Comparison of ENCODE assay signal across 28 cellular contexts in genomic region chrX:10370976-10371375, GRCh38.
"Had no signal": no experiment of that assay in that cellular context is flagged by ENCODE, and none has a peak within 500 bp of the region (broad histone marks: within the 10 kb centered on the region; RNA-seq: fewer than 3 reads in every experiment).

No MANE protein-coding gene starts in this region.

- DNase-seq: activated CD4-positive, alpha-beta memory T cell treated with anti-CD3 and anti-CD28 coated beads for 36 hours; activated CD4-positive, alpha-beta T cell treated with anti-CD3 and anti-CD28 coated beads for 36 hours; activated CD4-positive, CD25-positive, alpha-beta regulatory T cell; activated CD4-positive, CD25-positive, alpha-beta regulatory T cell treated with anti-CD3 and anti-CD28 coated beads, Interleukin-2, amount 50 U/mL, for 72 hours; activated CD8-positive, alpha-beta memory T cell treated with anti-CD3 and anti-CD28 coated beads, Interleukin-2, amount 10 ng/mL, durations not matched to agents 7 days and 5 days; activated CD8-positive, alpha-beta memory T cell treated with anti-CD3 and anti-CD28 coated beads, Interleukin-2, amount 50 U/mL, for 4 hours; activated CD8-positive, alpha-beta T cell treated with anti-CD3 and anti-CD28 coated beads, Interleukin-2, amount 10 ng/mL, durations not matched to agents 7 days and 5 days; activated effector memory CD4-positive, alpha-beta T cell treated with anti-CD3 and anti-CD28 coated beads, Interleukin-2, amount 50 U/mL, for 16 hours; activated naive CD4-positive, alpha-beta T cell treated with anti-CD3 and anti-CD28 coated beads for 36 hours; activated naive CD8-positive, alpha-beta T cell treated with anti-CD3 and anti-CD28 coated beads for 36 hours; activated naive CD8-positive, alpha-beta T cell treated with anti-CD3 and anti-CD28 coated beads, Interleukin-2, amount 50 U/mL, for 24 hours; activated T-cell treated with anti-CD3 and anti-CD28 coated beads, Interleukin-2, amount 50 U/mL, for 1 hour; activated T-cell treated with anti-CD3 and anti-CD28 coated beads, Interleukin-2, amount 50 U/mL, for 48 hours; adrenal gland; amygdala; aorta; caudate nucleus; cerebellar nuclear complex; colonic mucosa; effector CD8-positive, alpha-beta T cell; erythroblast; esophagus squamous epithelium; head of caudate nucleus; T-helper 1 cell; T-helper 17 cell had no signal

- H3K27me3 ChIP-seq: adrenal gland, colonic mucosa, esophagus squamous epithelium had no signal

- H3K4me1 ChIP-seq: adrenal gland, colonic mucosa, esophagus squamous epithelium had no signal

- H3K27ac ChIP-seq: adrenal gland, colonic mucosa, esophagus squamous epithelium had no signal

- FAIRE-seq: endometrium, endothelial cell of umbilical vein, frontal cortex had no signal

- ATAC-seq: activated CD4-positive, alpha-beta T cell treated with anti-CD3 and anti-CD28 coated beads for 36 hours; activated CD8-positive, alpha-beta memory T cell treated with anti-CD3 and anti-CD28 coated beads, Interleukin-2, amount 10 ng/mL, durations not matched to agents 7 days and 5 days; activated CD8-positive, alpha-beta T cell treated with anti-CD3 and anti-CD28 coated beads, Interleukin-2, amount 10 ng/mL, durations not matched to agents 7 days and 5 days; activated naive CD8-positive, alpha-beta T cell treated with anti-CD3 and anti-CD28 coated beads, Interleukin-2, amount 50 U/mL, for 24 hours; T-helper 17 cell had no signal

- H3K9me3 ChIP-seq: adrenal gland, colonic mucosa, esophagus squamous epithelium had no signal

- H3K4me3 ChIP-seq: adrenal gland, colonic mucosa, esophagus squamous epithelium had no signal

- H3K36me3 ChIP-seq: adrenal gland, colonic mucosa, esophagus squamous epithelium had no signal
